Comparison of ENCODE assay signal across 9 cellular contexts in genomic region chr12:125657681-125658080, GRCh38.
"Had no signal": no experiment of that assay in that cellular context is flagged by ENCODE, and none has a peak within 500 bp of the region (broad histone marks: within the 10 kb centered on the region; RNA-seq: fewer than 3 reads in every experiment).

No MANE protein-coding gene starts in this region.

- H3K9me3 Mint-ChIP-seq: GM23338, H9 had no signal

- H3K4me1 Mint-ChIP-seq: GM23338, H9 had no signal

- H3K4me1 ChIP-seq: HAP-1 had no signal

- H3K4me3 Mint-ChIP-seq: GM23338, H9, HFFc6 had no signal

- ATAC-seq: GM23338, HCT116 had no signal

- H3K27ac ChIP-seq: GM23248 had no signal

- DNase-seq: GM23248, GOT3, H7, H9, HCEC 1CT, HFFc6 had no signal

- H3K9me3 ChIP-seq: HAP-1 had no signal

- H3K27ac Mint-ChIP-seq: GM23338, HFFc6 had no signal

- H3K36me3 ChIP-seq: HAP-1 had no signal

- H3K4me3 ChIP-seq: GM23248, GM23338, HAP-1 had no signal
